8 cellular contexts compared by ENCODE assay signal in genomic region chr6:47414517-47415167, GRCh38.
DNase-seq lines count a peak whose midpoint lies in the region; ATAC-seq and TF ChIP-seq lines count a peak whose summit lies in the region.

No MANE protein-coding gene starts in this region.

- no peaks in the 10 kb centered on the region for H3K9me2 ChIP-seq in DOHH2 (replicated peaks; ENCODE audit: control insufficient read depth, low read length)

- H3K4me3 ChIP-seq in DOHH2 (ENCODE audit: low read length) (peak overlapping the region; percentile 59), foreskin fibroblast (ENCODE audit: low read depth in 1 of 2, low read length in 2 of 2) (peak overlapping the region; percentile 50 to 59), rectal smooth muscle tissue (ENCODE audit: low read length) (peak overlapping the region; percentile 48)

- H3K9ac ChIP-seq in rectal smooth muscle tissue (ENCODE audit: low read length), result no peak overlapping the region

- H3K4me1 ChIP-seq in DOHH2 (ENCODE audit: control insufficient read depth, low read length), result peaks cover 17% of the 10 kb centered on the region
- peaks cover 3% of the 10 kb centered on the region for H3K4me1 ChIP-seq in rectal smooth muscle tissue (ENCODE audit: control insufficient read depth, insufficient read depth, low read length)

- ATAC-seq in HG03521 (IDR thresholded peaks at IDR 0.05; ENCODE audit: unreplicated experiment), result peak; percentile 66

- H3K36me3 ChIP-seq in DOHH2 (ENCODE audit: control insufficient read depth, low read length), result no peaks in the 10 kb centered on the region
- H3K36me3 ChIP-seq in rectal smooth muscle tissue (ENCODE audit: control insufficient read depth, insufficient read depth, low read length), result no peaks in the 10 kb centered on the region

- no peaks in the 10 kb centered on the region for H4K20me1 ChIP-seq in DOHH2 (ENCODE audit: control insufficient read depth, insufficient read depth, low read depth, low read length)

- no peaks in the 10 kb centered on the region for H3K9me3 ChIP-seq in DOHH2 (ENCODE audit: control insufficient read depth, insufficient read depth, low read length)

- H3K79me2 ChIP-seq in DOHH2 (ENCODE audit: control insufficient read depth, low read length), result no peaks in the 10 kb centered on the region

- H3K27me3 ChIP-seq in DOHH2 (ENCODE audit: control insufficient read depth, low read length) (0 out of 2 replicates have a peak, but pooled peaks cover 2% of the 10 kb centered on the region), rectal smooth muscle tissue (ENCODE audit: control insufficient read depth, insufficient read depth, low read length) (no peaks in the 10 kb centered on the region)

- TF ChIP-seq CTCF in DOHH2 (IDR thresholded peaks at IDR 0.05; ENCODE audit: low read depth, low read length, poor library complexity, severe bottlenecking), result no peak
- TF ChIP-seq CTCF in GM20000 (IDR thresholded peaks at IDR 0.05; ENCODE audit: extremely low read depth, missing control alignments), result no peak
- TF ChIP-seq CTCF in VCaP (conservative IDR thresholded peaks at IDR 0.05), result no peak
- TF ChIP-seq CTCF in foreskin fibroblast (IDR thresholded peaks at IDR 0.05; ENCODE audit: low read depth, low read length), result no peak

- peak; percentile 35 for DNase-seq in GM20000 (ENCODE audit: low spot score)
- DNase-seq in foreskin fibroblast, result peak; percentile 16 to 49
- DNase-seq in NCI-H82 (lab: John Stamatoyannopoulos, UW), result no peak
- no peak for DNase-seq in NCI-H446 treated with DMSO at 0.1 percent for 48 hours (lab: John Stamatoyannopoulos, UW)

- H3K4me2 ChIP-seq in DOHH2 (ENCODE audit: low read length), result peak overlapping the region; percentile 80

- no peaks in the 10 kb centered on the region for H3F3A ChIP-seq in DOHH2 (ENCODE audit: control insufficient read depth, insufficient read depth)

- H3K27ac ChIP-seq in DOHH2 (ENCODE audit: low read depth, low read length), result no peak overlapping the region
- peak overlapping the region; percentile 65 for H3K27ac ChIP-seq in VCaP
- no peak overlapping the region for H3K27ac ChIP-seq in rectal smooth muscle tissue (ENCODE audit: low read depth, low read length)

Comparison
In these comparisons a context has a peak if more than half of its experiments do, and no peak if none do; other contexts are left out.
1. DNase-seq: peak in GM20000 (single experiment) and foreskin fibroblast (2 of 2); none in NCI-H82 (single experiment) and NCI-H446 treated with DMSO at 0.1 percent for 48 hours (single experiment).
2. Peak in every context shown above with its lines, with median percentiles within 50 percentile points of each other: H3K4me3 ChIP-seq.